Comparison of ENCODE assay signal across 29 cellular contexts in the genomic region with DNA sequence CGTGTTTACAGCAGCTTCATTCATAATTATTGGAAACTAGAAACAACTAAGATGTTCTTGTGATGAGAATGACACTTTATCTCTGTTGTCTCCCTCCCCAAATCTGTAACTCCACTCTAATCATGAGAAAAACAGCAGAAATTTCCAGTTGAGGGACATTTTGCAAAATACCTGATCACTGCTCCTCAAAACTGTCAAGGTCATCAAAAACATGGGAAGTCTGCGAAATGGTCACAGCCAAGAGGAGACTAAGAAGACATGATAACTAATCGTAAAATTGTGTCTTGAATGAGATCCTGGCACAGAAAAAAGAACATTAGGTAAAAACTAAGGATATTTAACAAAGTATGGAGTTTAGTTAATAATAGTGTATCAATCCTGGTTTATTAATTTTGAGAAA.
"Had no signal": no experiment of that assay in that cellular context is flagged by ENCODE, and none has a peak within 500 bp of the region (broad histone marks: within the 10 kb centered on the region; RNA-seq: fewer than 3 reads in every experiment).

No MANE protein-coding gene starts in this region.

- DNase-seq: colonic mucosa; cortex of kidney; dermis blood vessel endothelial cell; dorsolateral prefrontal cortex; effector CD4-positive, alpha-beta T cell; effector CD8-positive, alpha-beta T cell; effector memory CD4-positive, alpha-beta T cell; effector memory CD8-positive, alpha-beta T cell; endodermal cell; erythroblast; esophagus squamous epithelium; foreskin fibroblast; foreskin keratinocyte; foreskin melanocyte; gastrocnemius medialis; glutamatergic neuron; head of caudate nucleus; heart left ventricle had no signal

- H3K9me3 ChIP-seq: colonic mucosa, esophagus muscularis mucosa, esophagus squamous epithelium, gastrocnemius medialis, gastroesophageal sphincter, heart left ventricle, heart right ventricle had no signal

- H2AFZ ChIP-seq: hepatocyte had no signal

- H3K4me1 ChIP-seq: colonic mucosa, esophagus muscularis mucosa, esophagus squamous epithelium, foreskin keratinocyte, gastrocnemius medialis, gastroesophageal sphincter, heart left ventricle, heart right ventricle had no signal

- H3K4me2 ChIP-seq: hepatocyte had no signal

- FAIRE-seq: endometrium, endothelial cell of umbilical vein, frontal cortex had no signal

- H3K4me3 Mint-ChIP-seq: dendritic cell treated with granulocyte-macrophage colony-stimulating factor and Interleukin-4, amounts not matched to agents 40 ng/mL and 50 ng/mL, for 4 days; effector memory CD8-positive, alpha-beta T cell; endodermal cell had no signal

- H3K27ac ChIP-seq: colonic mucosa, coronary artery, dorsolateral prefrontal cortex, epithelial cell of prostate, esophagus muscularis mucosa, esophagus squamous epithelium, foreskin keratinocyte, gastrocnemius medialis, gastroesophageal sphincter, heart left ventricle, heart right ventricle, hepatocyte had no signal

- H3K27ac Mint-ChIP-seq: dendritic cell treated with granulocyte-macrophage colony-stimulating factor and Interleukin-4, amounts not matched to agents 40 ng/mL and 50 ng/mL, for 4 days; effector memory CD8-positive, alpha-beta T cell; endodermal cell had no signal

- H3K27me3 ChIP-seq: colonic mucosa, foreskin keratinocyte, gastrocnemius medialis, hepatocyte had no signal

- H3K4me1 Mint-ChIP-seq: endodermal cell had no signal

- H3K79me2 ChIP-seq: hepatocyte had no signal

- H3K9me3 Mint-ChIP-seq: dendritic cell treated with granulocyte-macrophage colony-stimulating factor and Interleukin-4, amounts not matched to agents 40 ng/mL and 50 ng/mL, for 4 days; effector memory CD8-positive, alpha-beta T cell; endodermal cell had no signal

- ATAC-seq: effector memory CD8-positive, alpha-beta T cell; esophagus mucosa; foreskin keratinocyte; gastrocnemius medialis; gastroesophageal sphincter; heart left ventricle had no signal

- H3K4me3 ChIP-seq: colonic mucosa, coronary artery, dorsolateral prefrontal cortex, esophagus muscularis mucosa, esophagus squamous epithelium, gastrocnemius medialis, gastroesophageal sphincter, heart left ventricle, heart right ventricle, hepatocyte had no signal

- H3K36me3 ChIP-seq: colonic mucosa, esophagus muscularis mucosa, esophagus squamous epithelium, gastrocnemius medialis, gastroesophageal sphincter, heart left ventricle, heart right ventricle had no signal
